Comparison of ENCODE assay signal across 2 cellular contexts in genomic region chr2:241752689-241753276, GRCh38.
TF ChIP-seq lines count a peak whose summit lies in the region.

No MANE protein-coding gene starts in this region.

TF ChIP-seq in HCT116, 20 proteins besides CTCF, POLR2A, EP300 and RAD21:
- TF ChIP-seq TCF7L2 (IDR thresholded peaks at IDR 0.05; ENCODE audit: borderline replicate concordance, extremely low read depth, insufficient read depth, insufficient read length) (no peak), YY1 (IDR thresholded peaks at IDR 0.05; ENCODE audit: extremely low read depth, insufficient replicate concordance, low read depth, low read length) (no peak), MAX (IDR thresholded peaks at IDR 0.05) (no peak)

TF ChIP-seq in H1, 55 proteins besides CTCF, POLR2A, EP300 and RAD21:
- TF ChIP-seq TAF7 (optimal IDR thresholded peaks at IDR 0.05; ENCODE audit: borderline replicate concordance, low read depth, low read length) (no peak), CREB1 (IDR thresholded peaks at IDR 0.05) (no peak), JUND (IDR thresholded peaks at IDR 0.05; ENCODE audit: low read length) (no peak), NANOG (IDR thresholded peaks at IDR 0.05; ENCODE audit: insufficient read depth, low read depth, low read length, poor library complexity, severe bottlenecking) (no peak), POLR2AphosphoS5 (IDR thresholded peaks at IDR 0.05; ENCODE audit: low read depth, low read length) (no peak), TBP (IDR thresholded peaks at IDR 0.05; ENCODE audit: low read depth, low read length) (no peak)
- TF ChIP-seq, protein P1, sequence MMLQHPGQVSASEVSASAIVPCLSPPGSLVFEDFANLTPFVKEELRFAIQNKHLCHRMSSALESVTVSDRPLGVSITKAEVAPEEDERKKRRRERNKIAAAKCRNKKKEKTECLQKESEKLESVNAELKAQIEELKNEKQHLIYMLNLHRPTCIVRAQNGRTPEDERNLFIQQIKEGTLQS (IDR thresholded peaks at IDR 0.05; ENCODE audit: insufficient read depth, low read depth, low read length): no peak
